1 cellular context compared by ENCODE assay signal in genomic region chr9:109117856-109118801, GRCh38.
TF ChIP-seq lines count a peak whose summit lies in the region.

No MANE protein-coding gene starts in this region.

TF ChIP-seq in HEK293, 187 proteins besides CTCF, POLR2A, EP300 and RAD21 (continued from another document):
- TF ChIP-seq, protein P1, sequence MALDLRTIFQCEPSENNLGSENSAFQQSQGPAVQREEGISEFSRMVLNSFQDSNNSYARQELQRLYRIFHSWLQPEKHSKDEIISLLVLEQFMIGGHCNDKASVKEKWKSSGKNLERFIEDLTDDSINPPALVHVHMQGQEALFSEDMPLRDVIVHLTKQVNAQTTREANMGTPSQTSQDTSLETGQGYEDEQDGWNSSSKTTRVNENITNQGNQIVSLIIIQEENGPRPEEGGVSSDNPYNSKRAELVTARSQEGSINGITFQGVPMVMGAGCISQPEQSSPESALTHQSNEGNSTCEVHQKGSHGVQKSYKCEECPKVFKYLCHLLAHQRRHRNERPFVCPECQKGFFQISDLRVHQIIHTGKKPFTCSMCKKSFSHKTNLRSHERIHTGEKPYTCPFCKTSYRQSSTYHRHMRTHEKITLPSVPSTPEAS (tag by site-specific recombination; IDR thresholded peaks at IDR 0.05) = no peak
- no peak for TF ChIP-seq ZNF510 (tag by site-specific recombination; IDR thresholded peaks at IDR 0.05; ENCODE audit: insufficient replicate concordance)
- no peak; the same call in 1 of the 2 replicates for TF ChIP-seq ZNF335 (tag by site-specific recombination; conservative IDR thresholded peaks at IDR 0.05)
- TF ChIP-seq ZNF843 (tag by site-specific recombination; IDR thresholded peaks at IDR 0.05) = peak; percentile 68; the same call in 1 of the 2 replicates
